Comparison of ENCODE assay signal across 14 cellular contexts in genomic region chr17:81276781-81277180, GRCh38.
"Had no signal": no experiment of that assay in that cellular context is flagged by ENCODE, and none has a peak within 500 bp of the region (broad histone marks: within the 10 kb centered on the region; RNA-seq: fewer than 3 reads in every experiment).

No MANE protein-coding gene starts in this region.

- H3K4me2 ChIP-seq: smooth muscle cell had no signal

- H3K9me3 Mint-ChIP-seq: activated CD4-positive, alpha-beta T cell treated with anti-CD3 and anti-CD28 coated beads, Interleukin-2, amount 10 ng/mL, durations not matched to agents 7 days and 5 days; activated naive CD8-positive, alpha-beta T cell treated with anti-CD3 and anti-CD28 coated beads for 36 hours; natural killer cell had no signal

- H3K36me3 Mint-ChIP-seq: natural killer cell had no signal

- H3K27me3 Mint-ChIP-seq: activated CD4-positive, alpha-beta T cell treated with anti-CD3 and anti-CD28 coated beads, Interleukin-2, amount 10 ng/mL, durations not matched to agents 7 days and 5 days; activated naive CD8-positive, alpha-beta T cell treated with anti-CD3 and anti-CD28 coated beads for 36 hours had no signal

- H3K27ac Mint-ChIP-seq: activated CD4-positive, alpha-beta T cell treated with anti-CD3 and anti-CD28 coated beads, Interleukin-2, amount 10 ng/mL, durations not matched to agents 7 days and 5 days; activated naive CD8-positive, alpha-beta T cell treated with anti-CD3 and anti-CD28 coated beads for 36 hours; natural killer cell had no signal

- H3K27ac ChIP-seq: brain microvascular endothelial cell, thoracic aorta had no signal

- H3K4me3 ChIP-seq: left lung, smooth muscle cell, thoracic aorta had no signal

- H3K4me3 Mint-ChIP-seq: activated CD4-positive, alpha-beta T cell treated with anti-CD3 and anti-CD28 coated beads, Interleukin-2, amount 10 ng/mL, durations not matched to agents 7 days and 5 days; activated naive CD8-positive, alpha-beta T cell treated with anti-CD3 and anti-CD28 coated beads for 36 hours; natural killer cell had no signal

- H3K9me3 ChIP-seq: left lung, stomach, thoracic aorta had no signal

- DNase-seq: activated CD4-positive, alpha-beta T cell treated with anti-CD3 and anti-CD28 coated beads, Interleukin-2, amount 10 ng/mL, durations not matched to agents 7 days and 5 days; activated gamma-delta T cell treated with Interleukin-2 at 50 U/mL for 16 hours; activated naive CD8-positive, alpha-beta T cell treated with anti-CD3 and anti-CD28 coated beads for 36 hours; brain microvascular endothelial cell; cerebellar nuclear complex; effector CD8-positive, alpha-beta T cell; mesenchymal stem cell; natural killer cell; stimulated activated CD4-positive, alpha-beta T cell treated with anti-CD3 and anti-CD28 coated beads, Interleukin-4, amount 100 ng/mL, for 4 hours; stimulated activated CD8-positive, alpha-beta memory T cell treated with anti-CD3 and anti-CD28 coated beads, Interleukin-4, amount 100 ng/mL, for 48 hours had no signal

- ATAC-seq: natural killer cell had no signal

- H3K27me3 ChIP-seq: brain microvascular endothelial cell, left lung, stomach had no signal

- H3K4me1 Mint-ChIP-seq: activated naive CD8-positive, alpha-beta T cell treated with anti-CD3 and anti-CD28 coated beads for 36 hours had no signal
